Comparison of ENCODE assay signal across 25 cellular contexts in genomic region chr20:59483481-59483880, GRCh38.
DNase-seq lines count a peak whose midpoint lies in the region; ATAC-seq, FAIRE-seq and TF ChIP-seq lines count a peak whose summit lies in the region.
"Had no signal": no experiment of that assay in that cellular context is flagged by ENCODE, and none has a peak within 500 bp of the region (broad histone marks: within the 10 kb centered on the region; RNA-seq: fewer than 3 reads in every experiment).

No MANE protein-coding gene starts in this region.

- no peaks in the 10 kb centered on the region for H3K4me1 Mint-ChIP-seq in glutamatergic neuron (ENCODE audit: low read depth, unreplicated experiment)
- H3K4me1 Mint-ChIP-seq: CD14-positive monocyte; CD8-positive, alpha-beta memory T cell had no signal

- DNase-seq in HTR-8/SVneo (ENCODE audit: insufficient read length, low spot score): no peak
- DNase-seq in islet precursor cell: peak; percentile 29
- DNase-seq in neuronal stem cell (ENCODE audit: low spot score): no peak
- DNase-seq in glutamatergic neuron: no peak
- no peak for DNase-seq in pons (ENCODE audit: low spot score)
- no peak for DNase-seq in right lobe of liver
- DNase-seq: 8988T; ACHN; AML-193; BE2C; CD4-positive, alpha-beta T cell; CD8-positive, alpha-beta memory T cell; DMS 273 treated with DMSO at 0.1 percent for 48 hours; DMS79; EL; GDM1; GOT3; HFFc6 had no signal

- no peak for ATAC-seq in right lobe of liver
- ATAC-seq: A549, GM12878 had no signal

- no peaks in the 10 kb centered on the region for H3K79me1 ChIP-seq in neuronal stem cell (ENCODE audit: low read depth, low read length)

- peaks cover 2% of the 10 kb centered on the region for H3K27me3 Mint-ChIP-seq in glutamatergic neuron (ENCODE audit: unreplicated experiment)

- intact Hi-C loops in right lobe of liver (cut with DNase I): no loop called here

- no peak overlapping the region for H2AFZ ChIP-seq in neuronal stem cell (ENCODE audit: low read length)

- H3K4me1 ChIP-seq in neuronal stem cell (ENCODE audit: control insufficient read depth in 2 of 2, insufficient read depth in 1 of 2, low read depth in 1 of 2, low read length in 2 of 2) (peaks cover 0 to 2% of the 10 kb centered on the region in 2 donors), right lobe of liver (no peaks in the 10 kb centered on the region)
- H3K4me1 ChIP-seq: A549, BE2C, HAP-1 had no signal

- H3K27me3 ChIP-seq in neuronal stem cell (ENCODE audit: control insufficient read depth in 3 of 3, insufficient read depth in 3 of 3, low read depth in 1 of 3, low read length in 3 of 3) (peaks cover 0 to 2% (median 0%) of the 10 kb centered on the region in 3 experiments), right lobe of liver (no peaks in the 10 kb centered on the region)
- H3K27me3 ChIP-seq: BE2C; BLaER1 treated with 17β-estradiol and CSF1 and Interleukin-3, amounts not matched to agents 10 nM and 100 nM had no signal

- no peak overlapping the region for H2AK5ac ChIP-seq in neuronal stem cell (ENCODE audit: low read depth, low read length)

- peak overlapping the region; percentile 75 for H2BK12ac ChIP-seq in neuronal stem cell (ENCODE audit: low read length)

- TF ChIP-seq POLR2A in right lobe of liver (IDR thresholded peaks at IDR 0.05): no peak

- no peak overlapping the region for H4K8ac ChIP-seq in neuronal stem cell (ENCODE audit: low read depth, low read length)

- no peak overlapping the region for H3K9ac ChIP-seq in neuronal stem cell (ENCODE audit: low read depth, low read length, poor library complexity)
- H3K9ac ChIP-seq: BLaER1 treated with 17β-estradiol and CSF1 and Interleukin-3, amounts not matched to agents 10 nM and 100 nM had no signal

- no peak overlapping the region for H2BK15ac ChIP-seq in neuronal stem cell (ENCODE audit: low read length)

- H3K4me3 Mint-ChIP-seq in glutamatergic neuron (ENCODE audit: unreplicated experiment): no peak overlapping the region
- H3K4me3 Mint-ChIP-seq: CD14-positive monocyte; CD4-positive, alpha-beta T cell; CD8-positive, alpha-beta memory T cell; HFFc6 had no signal

- H2BK120ac ChIP-seq in neuronal stem cell (ENCODE audit: low read depth, low read length): no peak overlapping the region

- H4K91ac ChIP-seq in neuronal stem cell (ENCODE audit: low read depth, low read length, poor library complexity): no peak overlapping the region

- H3K4ac ChIP-seq in neuronal stem cell (ENCODE audit: low read length): no peak overlapping the region

- no peak overlapping the region for H3K27ac Mint-ChIP-seq in glutamatergic neuron (ENCODE audit: unreplicated experiment)
- H3K27ac Mint-ChIP-seq: CD14-positive monocyte; CD4-positive, alpha-beta T cell; CD8-positive, alpha-beta memory T cell; HFFc6 had no signal

- no peak overlapping the region for H2BK5ac ChIP-seq in neuronal stem cell (ENCODE audit: low read length)

- no peak overlapping the region for H3K27ac ChIP-seq in neuronal stem cell (replicated peaks; ENCODE audit: low read length)
- no peak overlapping the region for H3K27ac ChIP-seq in right lobe of liver
- H3K27ac ChIP-seq: A549; BLaER1 treated with 17β-estradiol and CSF1 and Interleukin-3, amounts not matched to agents 10 nM and 100 nM had no signal

- no peak overlapping the region for H3K14ac ChIP-seq in neuronal stem cell (ENCODE audit: low read length)

- no CpG with 5 or more reads among the region's 5 CpGs for WGBS in neuronal stem cell (ENCODE audit: extremely low coverage in 2 of 2, insufficient read length in 2 of 2, insufficient replicate concordance in 1 of 2), 2 donors
- WGBS in right lobe of liver (ENCODE audit: insufficient coverage, low coverage, low lambda C conversion rate, missing lambda C conversion rate): 42% methylated on average over 2 of the region's 5 CpGs

- H3K4me3 ChIP-seq in neuronal stem cell (ENCODE audit: low read length in 2 of 2) (no peak overlapping the region), right lobe of liver (no peak overlapping the region)
- H3K4me3 ChIP-seq: A549; BLaER1 treated with 17β-estradiol and CSF1 and Interleukin-3, amounts not matched to agents 10 nM and 100 nM; GM12878; HAP-1 had no signal

- no peaks in the 10 kb centered on the region for H3K9me3 ChIP-seq in neuronal stem cell (replicated peaks in 1 of 2; ENCODE audit: control insufficient read depth in 2 of 2, insufficient read depth in 1 of 2, low read depth in 1 of 2, low read length in 2 of 2)
- no peaks in the 10 kb centered on the region for H3K9me3 ChIP-seq in right lobe of liver
- H3K9me3 ChIP-seq: BE2C; BLaER1 treated with 17β-estradiol and CSF1 and Interleukin-3, amounts not matched to agents 10 nM and 100 nM; HAP-1 had no signal

- no peak overlapping the region for H3K23ac ChIP-seq in neuronal stem cell (ENCODE audit: low read depth, low read length, poor library complexity)

- H3K4me2 ChIP-seq in neuronal stem cell (ENCODE audit: insufficient read depth, low read length, poor library complexity, severe bottlenecking): no peak overlapping the region
- H3K4me2 ChIP-seq: A549; BLaER1 treated with 17β-estradiol and CSF1 and Interleukin-3, amounts not matched to agents 10 nM and 100 nM had no signal

- peak; percentile 81 for FAIRE-seq in HTR-8/SVneo (lab: Jason Lieb, UNC)
- FAIRE-seq: A549, D721Med, GM12878, H54 had no signal

- no peaks in the 10 kb centered on the region for H3K9me3 Mint-ChIP-seq in glutamatergic neuron (ENCODE audit: unreplicated experiment)
- H3K9me3 Mint-ChIP-seq: CD4-positive, alpha-beta T cell had no signal

- TF ChIP-seq CTCF in glutamatergic neuron (IDR thresholded peaks at IDR 0.05; ENCODE audit: partially characterized antibody, unreplicated experiment) (no peak), right lobe of liver (IDR thresholded peaks at IDR 0.05) (no peak)

- H3K18ac ChIP-seq in neuronal stem cell (ENCODE audit: low read length): no peak overlapping the region

- H3K36me3 ChIP-seq in neuronal stem cell (replicated peaks in 1 of 2; ENCODE audit: control insufficient read depth in 2 of 2, insufficient read depth in 2 of 2, low read length in 2 of 2) (peaks cover 0 to 2% of the 10 kb centered on the region in 2 donors), right lobe of liver (no peaks in the 10 kb centered on the region)
- H3K36me3 ChIP-seq: BE2C; BLaER1 treated with 17β-estradiol and CSF1 and Interleukin-3, amounts not matched to agents 10 nM and 100 nM; HAP-1 had no signal

- no peaks in the 10 kb centered on the region for H3K36me3 Mint-ChIP-seq in glutamatergic neuron (ENCODE audit: unreplicated experiment)
- H3K36me3 Mint-ChIP-seq: CD14-positive monocyte; CD8-positive, alpha-beta memory T cell had no signal
